In the genomic region with DNA sequence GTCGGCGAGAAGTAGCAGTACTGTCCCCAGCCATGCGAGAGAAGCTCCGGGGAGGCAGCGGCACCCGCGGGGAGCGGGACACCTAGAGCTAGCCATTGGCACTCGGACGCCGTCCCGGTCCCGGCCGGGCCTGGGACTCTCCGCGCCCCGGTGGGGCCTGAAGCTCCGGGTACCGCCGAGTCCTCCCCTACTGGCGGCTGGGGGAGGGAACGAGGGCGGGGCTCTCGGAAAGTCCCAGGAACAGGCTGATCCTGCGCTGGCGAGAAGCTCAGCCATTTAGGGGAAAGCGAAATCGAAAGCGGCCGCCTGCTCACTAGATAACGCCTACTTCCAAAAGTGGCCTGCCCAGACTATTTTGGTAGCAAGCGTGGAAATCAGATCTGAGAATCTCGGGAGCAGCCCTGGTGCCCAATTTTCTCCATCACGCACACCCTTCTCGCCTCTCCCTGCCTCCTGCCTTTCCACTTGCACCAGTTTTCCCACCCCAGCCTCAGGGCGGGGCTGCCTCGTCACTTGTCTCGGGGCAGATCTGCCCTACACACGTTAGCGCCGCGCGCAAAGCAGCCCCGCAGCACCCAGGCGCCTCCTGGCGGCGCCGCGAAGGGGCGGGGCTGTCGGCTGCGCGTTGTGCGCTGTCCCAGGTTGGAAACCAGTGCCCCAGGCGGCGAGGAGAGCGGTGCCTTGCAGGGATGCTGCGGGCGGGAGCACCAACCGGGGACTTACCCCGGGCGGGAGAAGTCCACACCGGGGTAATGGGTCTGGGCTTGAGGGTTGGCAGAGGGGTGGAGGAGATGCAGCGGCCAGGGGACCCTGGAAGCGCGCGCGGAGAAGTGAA, we compare ENCODE assay signal across 8 cellular contexts. TPM values are rescaled to one million over a fixed set of nuclear protein-coding genes. Genes with fewer than 3 reads are reported as not detected.
DNase-seq lines count a peak whose midpoint lies in the region; ATAC-seq and TF ChIP-seq lines count a peak whose summit lies in the region.

PSMB9 (plus strand) TSS at position 652 of the 835 bp plus-strand sequence; CDS start at position 690, 38 bp downstream.
TAP1 (minus strand) TSS at position 164 of the 835 bp plus-strand sequence; CDS start at position 96, 68 bp downstream.

- peak within 1 kb of the TSS; percentile 90 to 100 (median 98) for H3K4me3 Mint-ChIP-seq in naive thymus-derived CD8-positive, alpha-beta T cell
- peak within 1 kb of the TSS; percentile 94 to 100 for H3K4me3 Mint-ChIP-seq in stimulated activated naive B cell treated with anti-CD40 and anti-IgM and Interleukin-4, amounts not matched to agents 10 μg/mL and 1 μg/mL and 100 μg/mL, for 72 hours

- POLR2A ChIA-PET in naive thymus-derived CD8-positive, alpha-beta T cell (lab: Charles Lee) = interaction anchor here (0.6 to 7.9 kb wide), 16 partner anchors 11 to 1262 kb away, joined by 3 to 743 read pairs (median 6); partner anchors contain the start of genes B3GALT4, BRD2, HLA-DMA and HLA-DMB

- peak; percentile 85 for ATAC-seq in DND-41 (ENCODE audit: insufficient read depth, low read depth)
- ATAC-seq in GM21576 (IDR thresholded peaks at IDR 0.05; ENCODE audit: unreplicated experiment) = peak; percentile 73
- peak; percentile 82 to 83 for ATAC-seq in naive thymus-derived CD8-positive, alpha-beta T cell
- ATAC-seq in stimulated activated naive B cell treated with anti-CD40 and anti-IgM and Interleukin-4, amounts not matched to agents 10 μg/mL and 1 μg/mL and 100 μg/mL, for 72 hours (replicated peaks) = peak; percentile 87 to 89

- no peaks in the 10 kb centered on the region for H3K27me3 Mint-ChIP-seq in naive thymus-derived CD8-positive, alpha-beta T cell
- no peaks in the 10 kb centered on the region for H3K27me3 Mint-ChIP-seq in stimulated activated naive B cell treated with anti-CD40 and anti-IgM and Interleukin-4, amounts not matched to agents 10 μg/mL and 1 μg/mL and 100 μg/mL, for 72 hours

- no peak for TF ChIP-seq EP300 in Ishikawa (IDR thresholded peaks at IDR 0.05; ENCODE audit: borderline replicate concordance)

- H3K9me3 ChIP-seq in DND-41 (ENCODE audit: insufficient read depth, low read length, severe bottlenecking) = no peaks in the 10 kb centered on the region

- peak within 1 kb of the TSS; percentile 55 to 79 for H3K4me3 ChIP-seq in DND-41 (ENCODE audit: low read depth in 1 of 2, low read length in 2 of 2)

- H3K4me1 ChIP-seq in DND-41 (ENCODE audit: insufficient read depth, low read length) = peaks cover 33% of the 10 kb centered on the region

- peak within 1 kb of the TSS; percentile 98 for H3K27ac ChIP-seq in DND-41 (ENCODE audit: low read length)

- H3K36me3 Mint-ChIP-seq in naive thymus-derived CD8-positive, alpha-beta T cell = peaks cover 25 to 70% (median 50%) of the 10 kb centered on the region in 3 donors
- H3K36me3 Mint-ChIP-seq in stimulated activated naive B cell treated with anti-CD40 and anti-IgM and Interleukin-4, amounts not matched to agents 10 μg/mL and 1 μg/mL and 100 μg/mL, for 72 hours = peaks cover 73 to 76% of the 10 kb centered on the region in 2 donors

- peak within 1 kb of the TSS; percentile 75 for H3K4me2 ChIP-seq in DND-41 (ENCODE audit: insufficient read depth, low read length)

- H3K27me3 ChIP-seq in DND-41 (ENCODE audit: insufficient read depth, low read length, poor library complexity) = no peaks in the 10 kb centered on the region

- H3K36me3 ChIP-seq in DND-41 (ENCODE audit: insufficient read depth, low read length) = peaks cover 38% of the 10 kb centered on the region

- peak; percentile 94 for DNase-seq in DND-41
- DNase-seq in RPMI8226 = peak; percentile 94
- peak; percentile 77 to 91 for DNase-seq in activated T-helper 1 cell treated with anti-CD3 and anti-CD28 coated beads, Interleukin-2, amount 50 U/mL, for 16 hours (ENCODE audit: low read depth in 1 of 2, low spot score in 1 of 2)
- DNase-seq in fibroblast of gingiva (ENCODE audit: low read depth) = peak; percentile 90
- DNase-seq in naive thymus-derived CD8-positive, alpha-beta T cell = peak; percentile 88 to 99 (median 92)
- DNase-seq in stimulated activated naive B cell treated with anti-CD40 and anti-IgM and Interleukin-4, amounts not matched to agents 10 μg/mL and 1 μg/mL and 100 μg/mL, for 72 hours = peak; percentile 89

- H3K79me2 ChIP-seq in DND-41 (ENCODE audit: insufficient read depth, low read length) = peaks cover 29% of the 10 kb centered on the region

- TF ChIP-seq CTCF in DND-41 (IDR thresholded peaks at IDR 0.05; ENCODE audit: borderline replicate concordance, extremely low read depth, low read length, poor library complexity, severe bottlenecking) = peak; percentile 91

- no peaks in the 10 kb centered on the region for H4K20me1 ChIP-seq in DND-41 (ENCODE audit: insufficient read depth, low read length)

- TF ChIP-seq RAD21 in Ishikawa (IDR thresholded peaks at IDR 0.05; ENCODE audit: low read depth) = peak; percentile 49; the same call in 1 of the 2 replicates

- peaks cover 46 to 76% (median 72%) of the 10 kb centered on the region in 4 donors for H3K4me1 Mint-ChIP-seq in naive thymus-derived CD8-positive, alpha-beta T cell
- peaks cover 48 to 73% of the 10 kb centered on the region in 2 donors for H3K4me1 Mint-ChIP-seq in stimulated activated naive B cell treated with anti-CD40 and anti-IgM and Interleukin-4, amounts not matched to agents 10 μg/mL and 1 μg/mL and 100 μg/mL, for 72 hours

- H3K9ac ChIP-seq in DND-41 (ENCODE audit: low read depth, low read length) = peak within 1 kb of the TSS; percentile 83

- no peaks in the 10 kb centered on the region for H3K9me3 Mint-ChIP-seq in naive thymus-derived CD8-positive, alpha-beta T cell
- peaks cover 0 to 2% of the 10 kb centered on the region in 2 donors for H3K9me3 Mint-ChIP-seq in stimulated activated naive B cell treated with anti-CD40 and anti-IgM and Interleukin-4, amounts not matched to agents 10 μg/mL and 1 μg/mL and 100 μg/mL, for 72 hours

- H3K27ac Mint-ChIP-seq in naive thymus-derived CD8-positive, alpha-beta T cell = peak within 1 kb of the TSS; percentile 98 to 100 (median 100)
- peak within 1 kb of the TSS; percentile 99 for H3K27ac Mint-ChIP-seq in stimulated activated naive B cell treated with anti-CD40 and anti-IgM and Interleukin-4, amounts not matched to agents 10 μg/mL and 1 μg/mL and 100 μg/mL, for 72 hours

- H2AFZ ChIP-seq in DND-41 (ENCODE audit: low read depth, low read length) = peak within 1 kb of the TSS; percentile 91

TF ChIP-seq in Ishikawa, 13 proteins besides CTCF, POLR2A, EP300 and RAD21:
- TF ChIP-seq, protein P1, sequence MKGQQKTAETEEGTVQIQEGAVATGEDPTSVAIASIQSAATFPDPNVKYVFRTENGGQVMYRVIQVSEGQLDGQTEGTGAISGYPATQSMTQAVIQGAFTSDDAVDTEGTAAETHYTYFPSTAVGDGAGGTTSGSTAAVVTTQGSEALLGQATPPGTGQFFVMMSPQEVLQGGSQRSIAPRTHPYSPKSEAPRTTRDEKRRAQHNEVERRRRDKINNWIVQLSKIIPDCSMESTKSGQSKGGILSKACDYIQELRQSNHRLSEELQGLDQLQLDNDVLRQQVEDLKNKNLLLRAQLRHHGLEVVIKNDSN (IDR thresholded peaks at IDR 0.05) = no peak
- TF ChIP-seq REST (IDR thresholded peaks at IDR 0.05; ENCODE audit: low read depth) (peak; percentile 70), ZBTB7A (IDR thresholded peaks at IDR 0.05; ENCODE audit: low read depth) (no peak), NFIC (IDR thresholded peaks at IDR 0.05) (no peak), CEBPB (IDR thresholded peaks at IDR 0.05) (no peak), CREB1 (IDR thresholded peaks at IDR 0.05; ENCODE audit: low read depth) (peak; percentile 83), TAF1 (IDR thresholded peaks at IDR 0.05; ENCODE audit: low read depth) (no peak), YY1 (IDR thresholded peaks at IDR 0.05; ENCODE audit: low read depth) (no peak), FOXM1 (IDR thresholded peaks at IDR 0.05; ENCODE audit: borderline replicate concordance, low read depth) (no peak), TEAD4 (IDR thresholded peaks at IDR 0.05) (no peak), EGR1 (IDR thresholded peaks at IDR 0.05) (no peak), TCF12 (IDR thresholded peaks at IDR 0.05; ENCODE audit: low read depth) (no peak; the same call in 1 of the 2 replicates)
- TF ChIP-seq, protein P2, sequence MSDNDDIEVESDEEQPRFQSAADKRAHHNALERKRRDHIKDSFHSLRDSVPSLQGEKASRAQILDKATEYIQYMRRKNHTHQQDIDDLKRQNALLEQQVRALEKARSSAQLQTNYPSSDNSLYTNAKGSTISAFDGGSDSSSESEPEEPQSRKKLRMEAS (IDR thresholded peaks at IDR 0.05) = peak; percentile 55; the same call in 1 of the 2 replicates

RNA-seq across cellular contexts. Expression of gene PSMB9, which starts in this region (rescaled TPM):
- 100 to 1,000 TPM; 102 to 104 TPM for total RNA-seq in naive thymus-derived CD8-positive, alpha-beta T cell
- 100 to 1,000 TPM; 402 to 432 (median 424) TPM for polyA plus RNA-seq in naive thymus-derived CD8-positive, alpha-beta T cell

RNA-seq across cellular contexts. Expression of gene TAP1, which starts in this region (rescaled TPM):
- 100 to 1,000 TPM; 113 TPM for total RNA-seq in naive thymus-derived CD8-positive, alpha-beta T cell
- polyA plus RNA-seq in naive thymus-derived CD8-positive, alpha-beta T cell = 100 to 1,000 TPM; 197 to 283 (median 230) TPM

Comparison
In these comparisons a context has a peak if more than half of its experiments do, and no peak if none do; other contexts are left out.
1. Peak in every context shown above with its lines: DNase-seq, ATAC-seq, H3K4me3 ChIP-seq and H3K27ac ChIP-seq.